ENCODE assay signal across 10 cellular contexts in genomic region chr1:16248007-16248436, GRCh38. TPM values are rescaled to one million over a fixed set of nuclear protein-coding genes. Genes with fewer than 3 reads are reported as not detected.
A peak's percentile ranks its signal among the peaks of the same experiment; 100 is the strongest.
DNase-seq lines count a peak whose midpoint lies in the region; ATAC-seq, FAIRE-seq and TF ChIP-seq lines count a peak whose summit lies in the region.
"Had no signal": no experiment of that assay in that cellular context is flagged by ENCODE, and none has a peak within 500 bp of the region (broad histone marks: within the 10 kb centered on the region; RNA-seq: fewer than 3 reads in every experiment).

No MANE protein-coding gene starts in this region.

- H3K27ac ChIP-seq in RWPE1, result peak overlapping the region; percentile 77
- peak overlapping the region; percentile 80 for H3K27ac ChIP-seq in keratinocyte (ENCODE audit: control insufficient read depth, insufficient read depth, low read length)
- peak overlapping the region in 5 of 8 donors; percentile 35 to 67 (median 59) for H3K27ac ChIP-seq in spleen

- intact Hi-C loops in spleen (cut with DNase I; ENCODE audit: low total_unique reads), result loop anchor here (10.0 kb wide), 1 partner anchor 107 kb away; the partner anchor contains the start of gene FBXO42

- POLR2A ChIA-PET in RWPE1 (lab: Yijun Ruan, JAX; ENCODE audit: low non-redundant PET), result no interaction called here

- CTCF ChIA-PET in RWPE1 (lab: Yijun Ruan, JAX), result interaction anchor here (0.6 to 1.7 kb wide), 3 partner anchors 114 to 173 kb away, joined by 3 to 5 read pairs (median 4); no protein-coding TSS in a partner anchor

- TF ChIP-seq CTCF in RWPE1 (conservative IDR thresholded peaks at IDR 0.05; ENCODE audit: low read depth) (no peak), keratinocyte (optimal IDR thresholded peaks at IDR 0.05 in 1 of 3, IDR thresholded peaks at IDR 0.05 in 1 of 3, conservative IDR thresholded peaks at IDR 0.05 in 1 of 3; ENCODE audit: extremely low read depth in 1 of 3, insufficient read depth in 2 of 3, low read length in 3 of 3) (no peak), spleen (IDR thresholded peaks at IDR 0.05 in 8 of 11, conservative IDR thresholded peaks at IDR 0.05 in 3 of 11) (no peak)

- peaks cover 3% of the 10 kb centered on the region for H3K9me1 ChIP-seq in keratinocyte (ENCODE audit: control insufficient read depth, extremely low read depth, insufficient read depth, low read length)

- H3K4me1 ChIP-seq in keratinocyte (ENCODE audit: control insufficient read depth, extremely low read depth, insufficient read depth, low read length), result peaks cover 19% of the 10 kb centered on the region
- H3K4me1 ChIP-seq in spleen, result peaks cover 14 to 48% (median 25%) of the 10 kb centered on the region in 6 donors

- H3K27me3 ChIP-seq in keratinocyte (ENCODE audit: control insufficient read depth, extremely low read depth, insufficient read depth, low read length) (no peaks in the 10 kb centered on the region), spleen (replicated peaks in 1 of 7) (no peaks in the 10 kb centered on the region)

- dilution Hi-C loops in keratinocyte (cut with MboI; ENCODE audit: extremely low pct_ligation_motif_present, low sequenced_read_pairs), result no loop called here

- H3K36me3 ChIP-seq in keratinocyte (ENCODE audit: control insufficient read depth in 2 of 2, extremely low read depth in 1 of 2, insufficient read depth in 2 of 2, low read length in 2 of 2) (peaks cover 14 to 15% of the 10 kb centered on the region in 2 experiments), spleen (peaks cover 0 to 68% (median 25%) of the 10 kb centered on the region in 6 donors)

- H3K9me3 ChIP-seq in keratinocyte (ENCODE audit: control insufficient read depth, low read depth, low read length) (no peaks in the 10 kb centered on the region), spleen (no peaks in the 10 kb centered on the region)

- H3K4me2 ChIP-seq in keratinocyte (ENCODE audit: control insufficient read depth, extremely low read depth, insufficient read depth, low read depth, low read length), result peak overlapping the region; percentile 49

- no peak for FAIRE-seq in keratinocyte (lab: Jason Lieb, UNC)
- FAIRE-seq: GM18507 had no signal

- no peak for TF ChIP-seq POLR2A in spleen (IDR thresholded peaks at IDR 0.05)

- no peak for ATAC-seq in HG03354 (IDR thresholded peaks at IDR 0.05; ENCODE audit: poor library complexity, severe bottlenecking, unreplicated experiment)
- no peak for ATAC-seq in GM21576 (IDR thresholded peaks at IDR 0.05; ENCODE audit: unreplicated experiment)
- no peak for ATAC-seq in HG03139 (IDR thresholded peaks at IDR 0.05; ENCODE audit: unreplicated experiment)

- H4K20me1 ChIP-seq in keratinocyte (ENCODE audit: control insufficient read depth, extremely low read depth, insufficient read depth, low read length), result no peaks in the 10 kb centered on the region

- no peak overlapping the region for H3K9ac ChIP-seq in keratinocyte (ENCODE audit: control insufficient read depth, extremely low read depth, insufficient read depth, low read length)

- DNase-seq in COR-L47 (lab: John Stamatoyannopoulos, UW), result peak; percentile 15
- DNase-seq in RWPE1 (ENCODE audit: low spot score), result no peak
- DNase-seq in keratinocyte (ENCODE audit: low read depth, low spot score), result no peak
- no peak for DNase-seq in spleen
- DNase-seq in activated gamma-delta T cell (lab: John Stamatoyannopoulos, UW), result no peak
- DNase-seq: cortex of kidney had no signal

- no peaks in the 10 kb centered on the region for H3K79me2 ChIP-seq in keratinocyte (ENCODE audit: control insufficient read depth, insufficient read depth, low read length)

- H3K4me3 ChIP-seq in keratinocyte (ENCODE audit: control insufficient read depth in 2 of 3, extremely low read depth in 1 of 3, insufficient read depth in 2 of 3, low read depth in 1 of 3, low read length in 3 of 3), result no peak overlapping the region
- no peak overlapping the region for H3K4me3 ChIP-seq in spleen

- no peak overlapping the region for H2AFZ ChIP-seq in keratinocyte (ENCODE audit: control insufficient read depth, low read length)

- WGBS in spleen, 5 donors, result 92 to 95% (median 94%) methylated on average over 8 of the region's 8 CpGs

RNA-seq across cellular contexts. Expression of gene CPLANE2, which starts 11.0 kb away (rescaled TPM):
- polyA plus RNA-seq in keratinocyte, result 1.7 to 3.6 TPM (median 2.5 TPM) in 3 replicates
- 0.85 TPM for polyA plus RNA-seq in keratinocyte (2011; ENCODE audit: low read depth)
- 0.83 and 3.8 TPM in 2 replicates for polyA plus RNA-seq in keratinocyte (2011; cell fraction: cytosol; rRNA removed)
- 2.1 and 3.4 TPM in 2 replicates for polyA plus RNA-seq in keratinocyte (2011; cell fraction: nucleus; rRNA removed)
- polyA plus RNA-seq in keratinocyte (2012; ENCODE audit: low replicate concordance), result 1.6 and 4.7 TPM in 2 replicates
- polyA minus RNA-seq in keratinocyte, result 3.3 to 12.7 TPM (median 7.3 TPM) in 3 replicates
- 9.6 TPM for polyA minus RNA-seq in keratinocyte (2011; cell fraction: cytosol; rRNA and poly(A)+ RNA removed)
- 2.2 and 5.0 TPM in 2 replicates for polyA minus RNA-seq in keratinocyte (2011; cell fraction: nucleus; rRNA and poly(A)+ RNA removed)
- 1 to 10 TPM; 4.0 to 7.6 (median 5.3) TPM for total RNA-seq in spleen
- 1 to 10 TPM; 2.1 to 6.1 (median 2.2) TPM for polyA plus RNA-seq in spleen

RNA-seq across cellular contexts. Expression of gene ARHGEF19, which starts 35.6 kb away (rescaled TPM):
- 5.0 to 7.1 TPM (median 5.1 TPM) in 3 replicates for polyA plus RNA-seq in keratinocyte
- polyA plus RNA-seq in keratinocyte (2011; ENCODE audit: low read depth), result 2.4 TPM
- polyA plus RNA-seq in keratinocyte (2011; cell fraction: cytosol; rRNA removed), result 2.6 and 4.1 TPM in 2 replicates
- polyA plus RNA-seq in keratinocyte (2011; cell fraction: nucleus; rRNA removed), result 10.6 and 14.4 TPM in 2 replicates
- polyA plus RNA-seq in keratinocyte (2012; ENCODE audit: low replicate concordance), result 2.1 and 5.8 TPM in 2 replicates
- 4.3 to 8.0 TPM (median 4.6 TPM) in 3 replicates for polyA minus RNA-seq in keratinocyte
- polyA minus RNA-seq in keratinocyte (2011; cell fraction: cytosol; rRNA and poly(A)+ RNA removed), result 4.4 TPM
- polyA minus RNA-seq in keratinocyte (2011; cell fraction: nucleus; rRNA and poly(A)+ RNA removed), result 3.0 and 4.4 TPM in 2 replicates
- 10 to 100 TPM in 1 of 7 donors, 1 to 10 TPM in 6; 3.5 to 12.9 (median 8.0) TPM for total RNA-seq in spleen
- 1 to 10 TPM; 4.8 to 7.7 (median 6.4) TPM for polyA plus RNA-seq in spleen
